Comparison of ENCODE assay signal across 8 cellular contexts in the genomic region with DNA sequence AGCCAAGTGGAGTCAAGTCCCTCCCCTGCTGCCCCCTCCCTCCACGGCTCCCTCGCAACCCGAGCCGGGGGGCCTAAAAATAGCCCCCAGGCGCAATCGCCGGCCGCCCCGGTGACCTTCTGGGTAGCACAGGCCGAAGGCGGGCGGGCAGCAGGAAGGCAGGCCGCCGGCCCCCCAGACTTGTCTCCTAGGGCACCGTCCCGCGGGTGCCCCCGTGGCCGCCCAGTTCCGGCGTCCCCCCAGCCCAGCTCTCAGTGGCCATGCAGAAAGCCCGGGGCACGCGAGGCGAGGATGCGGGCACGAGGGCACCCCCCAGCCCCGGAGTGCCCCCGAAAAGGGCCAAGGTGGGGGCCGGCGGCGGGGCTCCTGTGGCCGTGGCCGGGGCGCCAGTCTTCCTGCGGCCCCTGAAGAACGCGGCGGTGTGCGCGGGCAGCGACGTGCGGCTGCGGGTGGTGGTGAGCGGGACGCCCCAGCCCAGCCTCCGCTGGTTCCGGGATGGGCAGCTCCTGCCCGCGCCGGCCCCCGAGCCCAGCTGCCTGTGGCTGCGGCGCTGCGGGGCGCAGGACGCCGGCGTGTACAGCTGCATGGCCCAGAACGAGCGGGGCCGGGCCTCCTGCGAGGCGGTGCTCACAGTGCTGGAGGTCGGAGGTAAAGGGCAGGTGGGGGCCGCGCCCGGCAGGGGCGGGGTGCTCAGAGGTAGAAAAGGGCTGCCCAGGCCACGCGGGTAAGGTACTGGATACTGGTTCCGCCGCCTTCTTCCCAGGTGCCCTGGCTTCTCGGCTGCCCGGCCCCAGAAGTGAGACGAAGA. TPM values are rescaled to one million over a fixed set of nuclear protein-coding genes. Genes with fewer than 3 reads are reported as not detected.
A peak's percentile ranks its signal among the peaks of the same experiment; 100 is the strongest.
DNase-seq lines count a peak whose midpoint lies in the region; FAIRE-seq and TF ChIP-seq lines count a peak whose summit lies in the region.
"Had no signal": no experiment of that assay in that cellular context is flagged by ENCODE, and none has a peak within 500 bp of the region (broad histone marks: within the 10 kb centered on the region; RNA-seq: fewer than 3 reads in every experiment).

A gene (plus strand): TSS at position 126 of the 808 bp plus-strand sequence. CDS start 135 bp downstream, at position 261.

- H3K4me2 ChIP-seq in PC-9: no peak within 1 kb of the TSS
- no peak within 1 kb of the TSS for H3K4me2 ChIP-seq in endothelial cell of umbilical vein (ENCODE audit: insufficient read depth, low read length)
- H3K4me2 ChIP-seq in mesendoderm (ENCODE audit: low read length): peak within 1 kb of the TSS; percentile 10

- H3K27me3 ChIP-seq in PC-9 (ENCODE audit: insufficient read depth, low read depth) (no peaks in the 10 kb centered on the region), endothelial cell of umbilical vein (ENCODE audit: control insufficient read depth in 2 of 2, insufficient read depth in 2 of 2, low read length in 2 of 2) (peaks cover 21 to 22% of the 10 kb centered on the region in 2 experiments), mesendoderm (ENCODE audit: insufficient read depth, low read length, poor library complexity) (peaks cover 2% of the 10 kb centered on the region), testis (no peaks in the 10 kb centered on the region)

- TF ChIP-seq CTCF in PC-9 (conservative IDR thresholded peaks at IDR 0.05) (no peak), endothelial cell of umbilical vein (IDR thresholded peaks at IDR 0.05; ENCODE audit: extremely low read depth in 1 of 2, insufficient read depth in 1 of 2, low read depth in 1 of 2, low read length in 2 of 2) (no peak), testis (IDR thresholded peaks at IDR 0.05) (no peak)

- H2BK15ac ChIP-seq in mesendoderm (replicated peaks; ENCODE audit: low read depth): no peak within 1 kb of the TSS

- H3K4me3 ChIP-seq in PC-9 (no peak within 1 kb of the TSS), endothelial cell of umbilical vein (replicated peaks in 1 of 3; ENCODE audit: insufficient read depth in 1 of 3, low read depth in 1 of 3, low read length in 3 of 3) (no peak within 1 kb of the TSS), mesendoderm (ENCODE audit: low read length) (no peak within 1 kb of the TSS), testis (peak within 1 kb of the TSS; percentile 44 to 48)

- H2BK5ac ChIP-seq in mesendoderm (ENCODE audit: low read length): no peak within 1 kb of the TSS

- H3F3A ChIP-seq in PC-9 (ENCODE audit: insufficient read depth, low read depth): no peaks in the 10 kb centered on the region

- no peak for DNase-seq in PC-9
- no peak for DNase-seq in endothelial cell of umbilical vein (ENCODE audit: low read depth, low spot score)
- DNase-seq in mesendoderm: no peak
- DNase-seq in testis: no peak
- DNase-seq in NCI-H128 (lab: John Stamatoyannopoulos, UW; ENCODE audit: unreplicated experiment): no peak
- DNase-seq in COLO829 (ENCODE audit: low spot score): no peak
- no peak for DNase-seq in superior temporal gyrus (ENCODE audit: extremely low spot score)
- DNase-seq: T-helper 2 cell had no signal

- peak within 1 kb of the TSS; percentile 59 for H3K56ac ChIP-seq in mesendoderm (ENCODE audit: low read length)

- H4K5ac ChIP-seq in mesendoderm (ENCODE audit: low read length): no peak within 1 kb of the TSS

- H3K18ac ChIP-seq in mesendoderm (ENCODE audit: low read length): peak within 1 kb of the TSS; percentile 34

- H3K36me3 ChIP-seq in PC-9 (ENCODE audit: low read depth): no peaks in the 10 kb centered on the region
- H3K36me3 ChIP-seq in endothelial cell of umbilical vein (ENCODE audit: control insufficient read depth in 2 of 2, extremely low read depth in 1 of 2, insufficient read depth in 2 of 2, low read length in 2 of 2): no peaks in the 10 kb centered on the region
- no peaks in the 10 kb centered on the region for H3K36me3 ChIP-seq in mesendoderm (ENCODE audit: control insufficient read depth, insufficient read depth, low read length)
- H3K36me3 ChIP-seq in testis (ENCODE audit: low read depth, missing control alignments): no peaks in the 10 kb centered on the region

- no peaks in the 10 kb centered on the region for H3K9me2 ChIP-seq in PC-9 (ENCODE audit: insufficient read depth)

- CTCF ChIA-PET in PC-9 (lab: Charles Lee) (no interaction called here), endothelial cell of umbilical vein (lab: Charles Lee) (interaction anchor here (0.6 to 1.9 kb wide), 5 partner anchors 12 to 125 kb away, joined by 3 to 7 read pairs (median 3); no protein-coding TSS in a partner anchor)

- H3K4me1 ChIP-seq in PC-9 (replicated peaks; ENCODE audit: insufficient read depth) (no peaks in the 10 kb centered on the region), endothelial cell of umbilical vein (ENCODE audit: control insufficient read depth, extremely low read depth, insufficient read depth, low read length) (no peaks in the 10 kb centered on the region), mesendoderm (ENCODE audit: control insufficient read depth, low read depth, low read length) (no peaks in the 10 kb centered on the region), testis (peaks cover 3% of the 10 kb centered on the region)

- H3K9ac ChIP-seq in endothelial cell of umbilical vein (replicated peaks; ENCODE audit: extremely low read depth, insufficient read depth, low read length): no peak within 1 kb of the TSS
- H3K9ac ChIP-seq in mesendoderm (ENCODE audit: low read length): peak within 1 kb of the TSS; percentile 15

- dilution Hi-C loops in endothelial cell of umbilical vein (cut with MboI; ENCODE audit: extremely low pct_ligation_motif_present, low sequenced_read_pairs): no loop called here

- BruUV-seq in PC-9 (replicated peaks; lab: Mats Ljungman, UMichigan) (no TSS peak), endothelial cell of umbilical vein (replicated peaks; lab: Mats Ljungman, UMichigan) (no TSS peak)

- no peak within 1 kb of the TSS for H3K23ac ChIP-seq in mesendoderm (ENCODE audit: low read length)

- H2AK5ac ChIP-seq in mesendoderm (ENCODE audit: low read length): no peak within 1 kb of the TSS

- H3K79me2 ChIP-seq in PC-9 (ENCODE audit: low read depth): no peaks in the 10 kb centered on the region
- H3K79me2 ChIP-seq in endothelial cell of umbilical vein (ENCODE audit: control insufficient read depth, insufficient read depth, low read length): no peaks in the 10 kb centered on the region
- H3K79me2 ChIP-seq in mesendoderm (ENCODE audit: control insufficient read depth, insufficient read depth, low read length): no peaks in the 10 kb centered on the region

- WGBS in mesendoderm (ENCODE audit: extremely low coverage, insufficient coverage, low lambda C conversion rate): no CpG with 5 or more reads among the region's 77 CpGs
- 13 to 30% methylated on average over 20 to 67 of the region's 77 CpGs for WGBS in testis, 2 donors

- H3K9me1 ChIP-seq in endothelial cell of umbilical vein (replicated peaks; ENCODE audit: control insufficient read depth, extremely low read depth, insufficient read depth, low read length): no peaks in the 10 kb centered on the region

- no peaks in the 10 kb centered on the region for H3K79me1 ChIP-seq in mesendoderm (ENCODE audit: low read length)

- FAIRE-seq in endothelial cell of umbilical vein (lab: Jason Lieb, UNC): no peak

- H4K20me1 ChIP-seq in PC-9 (ENCODE audit: insufficient read depth): no peaks in the 10 kb centered on the region
- H4K20me1 ChIP-seq in endothelial cell of umbilical vein (replicated peaks; ENCODE audit: control insufficient read depth, extremely low read depth, insufficient read depth, low read length): no peaks in the 10 kb centered on the region

- POLR2A ChIA-PET in PC-9 (lab: Charles Lee; ENCODE audit: unreplicated experiment) (no interaction called here), endothelial cell of umbilical vein (lab: Charles Lee) (no interaction called here)

- no peak within 1 kb of the TSS for H2BK120ac ChIP-seq in mesendoderm (ENCODE audit: low read depth, low read length)

- intact Hi-C loops in PC-9 (cut with micrococcal nuclease; ENCODE audit: unreplicated experiment): no loop called here
- intact Hi-C loops in endothelial cell of umbilical vein (cut with micrococcal nuclease): no loop called here
- intact Hi-C loops in testis (cut with DNase I; ENCODE audit: low total_unique reads): no loop called here

- H4K8ac ChIP-seq in mesendoderm (ENCODE audit: low read depth, low read length): no peak within 1 kb of the TSS

- H3K27ac ChIP-seq in PC-9: no peak within 1 kb of the TSS
- no peak within 1 kb of the TSS for H3K27ac ChIP-seq in endothelial cell of umbilical vein (ENCODE audit: insufficient read depth, low read depth, low read length)
- no peak within 1 kb of the TSS for H3K27ac ChIP-seq in mesendoderm (ENCODE audit: low read depth, low read length)
- H3K27ac ChIP-seq in testis: no peak within 1 kb of the TSS

- H2AFZ ChIP-seq in PC-9 (no peak within 1 kb of the TSS), endothelial cell of umbilical vein (ENCODE audit: low read depth, low read length) (no peak within 1 kb of the TSS)

- H3K4ac ChIP-seq in mesendoderm (ENCODE audit: low read depth, low read length): no peak within 1 kb of the TSS

- H3K9me3 ChIP-seq in PC-9 (ENCODE audit: insufficient read depth, low read depth) (no peaks in the 10 kb centered on the region), endothelial cell of umbilical vein (replicated peaks; ENCODE audit: control insufficient read depth, insufficient read depth, low read length) (no peaks in the 10 kb centered on the region), testis (no peaks in the 10 kb centered on the region)

- no peak for TF ChIP-seq POLR2A in endothelial cell of umbilical vein (IDR thresholded peaks at IDR 0.05; ENCODE audit: low read depth, low read length)
- TF ChIP-seq POLR2A in testis (IDR thresholded peaks at IDR 0.05): no peak

TF ChIP-seq in endothelial cell of umbilical vein, 7 proteins besides CTCF, POLR2A, EP300 and RAD21:
- peak; percentile 65 for TF ChIP-seq EZH2 (IDR thresholded peaks at IDR 0.05; ENCODE audit: borderline replicate concordance, low read depth, low read length, severe bottlenecking)
- TF ChIP-seq JUN (IDR thresholded peaks at IDR 0.05; ENCODE audit: borderline replicate concordance, insufficient read depth, insufficient read length, low read depth): no peak
- no peak for TF ChIP-seq GATA2 (IDR thresholded peaks at IDR 0.05; ENCODE audit: insufficient read depth, insufficient read length, low read depth, low read length)
TF ChIP-seq in endothelial cell of umbilical vein: peak in this region for 1.

RNA-seq across cellular contexts. Expression of the gene that starts here (rescaled TPM):
- 46.8 and 55.8 TPM in 2 replicates for total RNA-seq in PC-9 (2021)
- total RNA-seq in endothelial cell of umbilical vein: 0.21 and 0.84 TPM in 2 replicates
- 3.5 TPM in 2 replicates for polyA plus RNA-seq in endothelial cell of umbilical vein
- polyA plus RNA-seq in endothelial cell of umbilical vein (2011; cell fraction: cytosol; rRNA removed): 0.94 and 2.1 TPM in 2 replicates
- 18.2 and 18.7 TPM in 2 replicates for polyA plus RNA-seq in endothelial cell of umbilical vein (2011; cell fraction: nucleus; rRNA removed)
- 1.0 and 2.6 TPM in 2 replicates for polyA plus RNA-seq in endothelial cell of umbilical vein (2012)
- polyA minus RNA-seq in endothelial cell of umbilical vein: 3.6 and 5.6 TPM in 2 replicates
- 1.7 TPM for polyA minus RNA-seq in endothelial cell of umbilical vein (2011; cell fraction: cytosol; rRNA and poly(A)+ RNA removed)
- polyA minus RNA-seq in endothelial cell of umbilical vein (2011; cell fraction: nucleus; rRNA and poly(A)+ RNA removed): 4.4 and 11.4 TPM in 2 replicates
- 6.7 TPM for polyA plus RNA-seq in mesendoderm (2013, experiment 1 of 2)
- polyA plus RNA-seq in mesendoderm (2013, experiment 2 of 2): 6.4 TPM
- total RNA-seq in testis: 10 to 100 TPM; 23.0 to 24.3 TPM
- polyA plus RNA-seq in testis (ENCODE audit: insufficient read depth, low read depth, low replicate concordance): 16.0 TPM

Comparison
In these comparisons a context has a peak if more than half of its experiments do, and no peak if none do; other contexts are left out.
1. RNA of the gene that starts here (total RNA-seq): 46.8 to 55.8 TPM in PC-9 and 23.0 to 24.3 TPM in testis; 0.21 to 0.84 TPM in endothelial cell of umbilical vein; every median in the first group is over 10 times any median in the second.
2. H3K4me3 ChIP-seq: peak in testis (2 of 2); none in PC-9 (single experiment), endothelial cell of umbilical vein (0 of 3) and mesendoderm (single experiment).